ENCODE assay signal across 9 cellular contexts in the genomic region with DNA sequence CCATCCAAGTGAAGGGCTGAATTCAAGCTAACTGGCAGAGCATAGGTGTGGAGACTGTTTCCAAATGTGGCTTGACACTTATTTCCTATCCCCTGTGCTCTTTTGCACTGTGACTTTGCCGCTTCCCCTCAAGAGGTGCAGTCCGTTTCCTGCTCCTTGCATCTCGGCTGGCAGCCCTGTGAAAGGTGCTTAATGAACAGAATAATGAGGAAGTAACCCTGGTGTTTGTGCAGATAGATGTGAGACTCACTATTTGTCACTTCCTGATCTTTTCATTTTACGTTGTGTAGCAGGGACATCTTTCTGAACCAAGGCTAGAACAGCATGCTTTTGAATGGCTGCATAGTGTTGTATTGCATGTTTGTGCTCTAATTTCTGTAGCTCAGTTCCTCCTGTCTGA.
A peak's percentile ranks its signal among the peaks of the same experiment; 100 is the strongest.
DNase-seq lines count a peak whose midpoint lies in the region; ATAC-seq and TF ChIP-seq lines count a peak whose summit lies in the region.
"Had no signal": no experiment of that assay in that cellular context is flagged by ENCODE, and none has a peak within 500 bp of the region (broad histone marks: within the 10 kb centered on the region; RNA-seq: fewer than 3 reads in every experiment).

No MANE protein-coding gene starts in this region.

- CTCF ChIA-PET in activated naive CD4-positive, alpha-beta T cell treated with anti-CD3 and anti-CD28 coated beads for 36 hours (lab: Charles Lee), result interaction anchor here (0.7 kb wide), 1 partner anchor 556 kb away, joined by 3 read pairs; no protein-coding TSS in a partner anchor
- CTCF ChIA-PET in activated CD4-positive, alpha-beta memory T cell treated with anti-CD3 and anti-CD28 coated beads for 36 hours (lab: Charles Lee), result interaction anchor here (1.1 kb wide), 1 partner anchor 71 kb away, joined by 3 read pairs; no protein-coding TSS in a partner anchor

- H3K9me3 ChIP-seq in upper lobe of right lung, result no peaks in the 10 kb centered on the region
- H3K9me3 ChIP-seq: thyroid gland had no signal

- intact Hi-C loops in activated naive CD4-positive, alpha-beta T cell treated with anti-CD3 and anti-CD28 coated beads for 36 hours (cut with micrococcal nuclease), result no loop called here
- intact Hi-C loops in activated CD4-positive, alpha-beta memory T cell treated with anti-CD3 and anti-CD28 coated beads for 36 hours (cut with micrococcal nuclease), result no loop called here
- intact Hi-C loops in upper lobe of right lung (cut with DNase I), result no loop called here

- no peak for TF ChIP-seq CTCF in upper lobe of right lung (IDR thresholded peaks at IDR 0.05)

- H3K4me3 Mint-ChIP-seq in activated naive CD4-positive, alpha-beta T cell treated with anti-CD3 and anti-CD28 coated beads for 36 hours, result no peak overlapping the region
- no peak overlapping the region for H3K4me3 Mint-ChIP-seq in activated CD4-positive, alpha-beta memory T cell treated with anti-CD3 and anti-CD28 coated beads for 36 hours

- no peak overlapping the region for H3K4me3 ChIP-seq in upper lobe of right lung
- H3K4me3 ChIP-seq: thyroid gland had no signal

- no peak overlapping the region for H3K27ac Mint-ChIP-seq in activated naive CD4-positive, alpha-beta T cell treated with anti-CD3 and anti-CD28 coated beads for 36 hours
- peak overlapping the region; percentile 40 for H3K27ac Mint-ChIP-seq in activated CD4-positive, alpha-beta memory T cell treated with anti-CD3 and anti-CD28 coated beads for 36 hours

- DNase-seq in activated naive CD4-positive, alpha-beta T cell treated with anti-CD3 and anti-CD28 coated beads for 36 hours, result peak; percentile 16
- DNase-seq in activated naive CD4-positive, alpha-beta T cell (lab: John Stamatoyannopoulos, UW), result no peak
- DNase-seq in activated CD4-positive, alpha-beta memory T cell treated with anti-CD3 and anti-CD28 coated beads for 36 hours, result peak; percentile 28
- DNase-seq in upper lobe of right lung (no peak), NCI-H526 (lab: John Stamatoyannopoulos, UW) (no peak), cerebellar nuclear complex (lab: John Stamatoyannopoulos, UW) (no peak), NCI-H2196 treated with DMSO at 0.1 percent for 48 hours (lab: John Stamatoyannopoulos, UW; ENCODE audit: unreplicated experiment) (no peak)
- DNase-seq: thyroid gland had no signal

- H3K27ac ChIP-seq in upper lobe of right lung, result no peak overlapping the region
- H3K27ac ChIP-seq: thyroid gland had no signal

- POLR2A ChIA-PET in activated CD4-positive, alpha-beta memory T cell treated with anti-CD3 and anti-CD28 coated beads for 36 hours (lab: Charles Lee), result no interaction called here

- H3K36me3 ChIP-seq in upper lobe of right lung, result peaks cover 70% of the 10 kb centered on the region

- H3K4me1 Mint-ChIP-seq in activated naive CD4-positive, alpha-beta T cell treated with anti-CD3 and anti-CD28 coated beads for 36 hours (ENCODE audit: low read depth), result peaks cover 16% of the 10 kb centered on the region
- peaks cover 18% of the 10 kb centered on the region for H3K4me1 Mint-ChIP-seq in activated CD4-positive, alpha-beta memory T cell treated with anti-CD3 and anti-CD28 coated beads for 36 hours (ENCODE audit: low read depth)

- no peaks in the 10 kb centered on the region for H3K9me3 Mint-ChIP-seq in activated naive CD4-positive, alpha-beta T cell treated with anti-CD3 and anti-CD28 coated beads for 36 hours
- no peaks in the 10 kb centered on the region for H3K9me3 Mint-ChIP-seq in activated CD4-positive, alpha-beta memory T cell treated with anti-CD3 and anti-CD28 coated beads for 36 hours

- no peaks in the 10 kb centered on the region for H3K4me1 ChIP-seq in upper lobe of right lung

- H3K27me3 Mint-ChIP-seq in activated naive CD4-positive, alpha-beta T cell treated with anti-CD3 and anti-CD28 coated beads for 36 hours (ENCODE audit: low read depth), result no peaks in the 10 kb centered on the region
- no peaks in the 10 kb centered on the region for H3K27me3 Mint-ChIP-seq in activated CD4-positive, alpha-beta memory T cell treated with anti-CD3 and anti-CD28 coated beads for 36 hours

- H3K36me3 Mint-ChIP-seq in activated naive CD4-positive, alpha-beta T cell treated with anti-CD3 and anti-CD28 coated beads for 36 hours (ENCODE audit: low read depth), result peaks cover 54% of the 10 kb centered on the region
- H3K36me3 Mint-ChIP-seq in activated CD4-positive, alpha-beta memory T cell treated with anti-CD3 and anti-CD28 coated beads for 36 hours, result peaks cover 59% of the 10 kb centered on the region

- no peaks in the 10 kb centered on the region for H3K27me3 ChIP-seq in upper lobe of right lung
- H3K27me3 ChIP-seq: thyroid gland had no signal

- ATAC-seq in HG03469 (IDR thresholded peaks at IDR 0.05; ENCODE audit: unreplicated experiment) (peak; percentile 76), upper lobe of right lung (peak; percentile 15)

Comparison
In these comparisons a context has a peak if more than half of its experiments do, and no peak if none do; other contexts are left out.
1. DNase-seq: peak in activated naive CD4-positive, alpha-beta T cell treated with anti-CD3 and anti-CD28 coated beads for 36 hours (single experiment) and activated CD4-positive, alpha-beta memory T cell treated with anti-CD3 and anti-CD28 coated beads for 36 hours (single experiment); none in activated naive CD4-positive, alpha-beta T cell (0 of 4), upper lobe of right lung (single experiment), NCI-H526 (0 of 2), cerebellar nuclear complex (0 of 2) and NCI-H2196 treated with DMSO at 0.1 percent for 48 hours (single experiment).